24 cellular contexts compared by ENCODE assay signal in the genomic region with DNA sequence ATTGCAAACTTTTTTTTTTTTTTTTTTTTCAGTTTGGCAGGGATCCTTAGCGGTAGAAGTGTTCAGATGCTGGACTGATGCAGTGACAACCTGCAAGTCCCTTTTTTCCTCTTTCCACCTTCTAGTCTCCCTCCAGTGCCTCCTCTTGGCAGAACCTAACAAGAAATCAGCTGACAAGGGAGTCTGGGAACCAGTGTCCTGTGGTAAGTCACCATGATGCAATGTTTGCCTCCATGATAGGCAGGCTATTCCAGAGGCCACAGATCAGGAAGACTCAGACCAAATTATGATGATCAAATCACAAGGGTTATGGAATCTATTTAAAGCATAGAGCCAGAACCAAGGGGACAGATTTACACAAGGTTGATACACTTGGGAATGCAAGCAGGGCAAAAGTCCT. TPM values are rescaled to one million over a fixed set of nuclear protein-coding genes. Genes with fewer than 3 reads are reported as not detected.
"Had no signal": no experiment of that assay in that cellular context is flagged by ENCODE, and none has a peak within 500 bp of the region (broad histone marks: within the 10 kb centered on the region; RNA-seq: fewer than 3 reads in every experiment).

No MANE protein-coding gene starts in this region.

- H3K27ac ChIP-seq: body of pancreas had no signal

- H3K27ac Mint-ChIP-seq: activated B cell treated with CpG ODN at 0.5 μM for 24 hours; activated CD4-positive, alpha-beta memory T cell treated with anti-CD3 and anti-CD28 coated beads for 36 hours; activated CD4-positive, alpha-beta T cell treated with anti-CD3 and anti-CD28 coated beads, Interleukin-2, amount 10 ng/mL, durations not matched to agents 7 days and 5 days; activated naive CD4-positive, alpha-beta T cell treated with anti-CD3 and anti-CD28 coated beads, Interleukin-2, amount 50 U/mL, for 24 hours; activated T-cell treated with anti-CD3 and anti-CD28 coated beads, Interleukin-2, amount 50 U/mL, for 24 hours; activated T-helper 1 cell treated with anti-CD3 and anti-CD28 coated beads, Interleukin-12 subunit alpha, Interleukin-12 subunit beta, Interleukin-2, Interleukin-4 antibody, amounts not matched to agents 30 ng/mL and 10 ng/mL and 1 ng/mL, durations not matched to agents 14 hours and 24 hours and 36 hours; T-helper 1 cell treated with Interleukin-12 subunit alpha and Interleukin-12 subunit beta and Interleukin-4 antibody, amounts not matched to agents 30 μg/mL and 1 μg/mL, for 36 hours had no signal

- H3K36me3 ChIP-seq: ascending aorta had no signal

- H3K4me3 ChIP-seq: ascending aorta, body of pancreas had no signal

- H3K9me3 ChIP-seq: ascending aorta, body of pancreas had no signal

- DNase-seq: activated B cell treated with CpG ODN at 0.5 μM for 24 hours; activated CD4-positive, alpha-beta memory T cell treated with anti-CD3 and anti-CD28 coated beads for 36 hours; activated CD4-positive, alpha-beta T cell treated with anti-CD3 and anti-CD28 coated beads, Interleukin-2, amount 10 ng/mL, durations not matched to agents 7 days and 5 days; activated CD8-positive, alpha-beta memory T cell treated with anti-CD3 and anti-CD28 coated beads, Interleukin-2, amount 50 U/mL, for 48 hours; activated effector memory CD4-positive, alpha-beta T cell treated with Interleukin-2 at 50 U/mL for 16 hours; activated naive CD4-positive, alpha-beta T cell; activated T-cell treated with anti-CD3 and anti-CD28 coated beads, Interleukin-2, amount 50 U/mL, for 24 hours; amniotic stem cell; body of pancreas; KG1; NCI-H1048; NCI-H146; NCI-H187 treated with DMSO at 0.1 percent for 48 hours; NCI-H2081 treated with DMSO at 0.1 percent for 48 hours; NCI-H446; NCI-H524; PC-3; SHP77 treated with DMSO at 0.1 percent for 48 hours had no signal

- H3K4me3 Mint-ChIP-seq: activated B cell treated with CpG ODN at 0.5 μM for 24 hours; activated CD4-positive, alpha-beta memory T cell treated with anti-CD3 and anti-CD28 coated beads for 36 hours; activated CD4-positive, alpha-beta T cell treated with anti-CD3 and anti-CD28 coated beads, Interleukin-2, amount 10 ng/mL, durations not matched to agents 7 days and 5 days; activated naive CD4-positive, alpha-beta T cell treated with anti-CD3 and anti-CD28 coated beads, Interleukin-2, amount 50 U/mL, for 24 hours; activated T-cell treated with anti-CD3 and anti-CD28 coated beads, Interleukin-2, amount 50 U/mL, for 24 hours; activated T-helper 1 cell treated with anti-CD3 and anti-CD28 coated beads, Interleukin-12 subunit alpha, Interleukin-12 subunit beta, Interleukin-2, Interleukin-4 antibody, amounts not matched to agents 30 ng/mL and 10 ng/mL and 1 ng/mL, durations not matched to agents 14 hours and 24 hours and 36 hours; T-helper 1 cell treated with Interleukin-12 subunit alpha and Interleukin-12 subunit beta and Interleukin-4 antibody, amounts not matched to agents 30 μg/mL and 1 μg/mL, for 36 hours had no signal

- H3K36me3 Mint-ChIP-seq: activated CD4-positive, alpha-beta memory T cell treated with anti-CD3 and anti-CD28 coated beads for 36 hours; activated naive CD4-positive, alpha-beta T cell treated with anti-CD3 and anti-CD28 coated beads, Interleukin-2, amount 50 U/mL, for 24 hours had no signal

- H3K27me3 ChIP-seq: ascending aorta had no signal

- ATAC-seq: body of pancreas, PC-3 had no signal

- H3K9me3 Mint-ChIP-seq: activated B cell treated with CpG ODN at 0.5 μM for 24 hours; activated CD4-positive, alpha-beta memory T cell treated with anti-CD3 and anti-CD28 coated beads for 36 hours; activated CD4-positive, alpha-beta T cell treated with anti-CD3 and anti-CD28 coated beads, Interleukin-2, amount 10 ng/mL, durations not matched to agents 7 days and 5 days; activated naive CD4-positive, alpha-beta T cell treated with anti-CD3 and anti-CD28 coated beads, Interleukin-2, amount 50 U/mL, for 24 hours; activated T-cell treated with anti-CD3 and anti-CD28 coated beads, Interleukin-2, amount 50 U/mL, for 24 hours; activated T-helper 1 cell treated with anti-CD3 and anti-CD28 coated beads, Interleukin-12 subunit alpha, Interleukin-12 subunit beta, Interleukin-2, Interleukin-4 antibody, amounts not matched to agents 30 ng/mL and 10 ng/mL and 1 ng/mL, durations not matched to agents 14 hours and 24 hours and 36 hours; T-helper 1 cell treated with Interleukin-12 subunit alpha and Interleukin-12 subunit beta and Interleukin-4 antibody, amounts not matched to agents 30 μg/mL and 1 μg/mL, for 36 hours had no signal

RNA-seq across cellular contexts. Expression of gene CD34, which starts 3.0 kb away (rescaled TPM):
- total RNA-seq: activated B cell treated with CpG ODN at 0.5 μM for 24 hours; activated CD4-positive, alpha-beta memory T cell treated with anti-CD3 and anti-CD28 coated beads for 36 hours; activated T-helper 1 cell treated with anti-CD3 and anti-CD28 coated beads, Interleukin-12 subunit alpha, Interleukin-12 subunit beta, Interleukin-2, Interleukin-4 antibody, amounts not matched to agents 30 ng/mL and 10 ng/mL and 1 ng/mL, durations not matched to agents 14 hours and 24 hours and 36 hours; bronchial epithelial cell; PC-3; SK-MEL-5 had no signal
